10 cellular contexts compared by ENCODE assay signal in genomic region chr10:122468923-122469781, GRCh38. TPM values are rescaled to one million over a fixed set of nuclear protein-coding genes. Genes with fewer than 3 reads are reported as not detected.
DNase-seq lines count a peak whose midpoint lies in the region; ATAC-seq, FAIRE-seq and TF ChIP-seq lines count a peak whose summit lies in the region.
"Had no signal": no experiment of that assay in that cellular context is flagged by ENCODE, and none has a peak within 500 bp of the region (broad histone marks: within the 10 kb centered on the region; RNA-seq: fewer than 3 reads in every experiment).

No MANE protein-coding gene starts in this region.

- H3K36me3 ChIP-seq in kidney (ENCODE audit: control insufficient read depth in 1 of 2, insufficient read depth in 2 of 2, low read length in 2 of 2) (no peaks in the 10 kb centered on the region), upper lobe of right lung (no peaks in the 10 kb centered on the region), WERI-Rb-1 (no peaks in the 10 kb centered on the region)

- H3K9me3 ChIP-seq in kidney (ENCODE audit: control insufficient read depth in 1 of 2, low read length in 2 of 2) (no peaks in the 10 kb centered on the region), upper lobe of right lung (no peaks in the 10 kb centered on the region), WERI-Rb-1 (ENCODE audit: severe bottlenecking) (no peaks in the 10 kb centered on the region)

- H3K4me1 ChIP-seq in kidney (ENCODE audit: control insufficient read depth in 1 of 2, insufficient read depth in 1 of 2, low read depth in 1 of 2, low read length in 2 of 2), result no peaks in the 10 kb centered on the region
- H3K4me1 ChIP-seq in upper lobe of right lung, result peaks cover 16% of the 10 kb centered on the region

- no peaks in the 10 kb centered on the region for H3K27me3 ChIP-seq in upper lobe of right lung
- H3K27me3 ChIP-seq in WERI-Rb-1 (ENCODE audit: insufficient read depth, low read depth, severe bottlenecking), result no peaks in the 10 kb centered on the region

- DNase-seq in DMS 273 (lab: John Stamatoyannopoulos, UW; ENCODE audit: unreplicated experiment) (peak; percentile 26), DMS 273 treated with DMSO at 0.1 percent for 48 hours (lab: John Stamatoyannopoulos, UW) (no peak), astrocyte of the spinal cord (ENCODE audit: low read depth, low spot score) (peak; percentile 90), kidney (peak; percentile 62), upper lobe of right lung (no peak), GDM1 (lab: John Stamatoyannopoulos, UW) (no peak), NCI-H82 (lab: John Stamatoyannopoulos, UW) (no peak), WERI-Rb-1 (no peak)

- H3K4me3 ChIP-seq in astrocyte of the spinal cord (ENCODE audit: low read depth, low read length) (no peak overlapping the region), kidney (ENCODE audit: low read length in 2 of 2) (no peak overlapping the region), upper lobe of right lung (no peak overlapping the region), WERI-Rb-1 (ENCODE audit: low read depth, low read length) (no peak overlapping the region)

- in situ Hi-C loops in astrocyte of the spinal cord (cut with HindIII; ENCODE audit: low sequenced_read_pairs), result no loop called here

- intact Hi-C loops in kidney (cut with DNase I), result no loop called here
- intact Hi-C loops in upper lobe of right lung (cut with DNase I), result no loop called here

- TF ChIP-seq CTCF in astrocyte of the spinal cord (IDR thresholded peaks at IDR 0.05; ENCODE audit: low read depth, low read length) (no peak), kidney (IDR thresholded peaks at IDR 0.05; ENCODE audit: borderline replicate concordance, extremely low read depth, insufficient read depth) (no peak), upper lobe of right lung (IDR thresholded peaks at IDR 0.05) (no peak), WERI-Rb-1 (IDR thresholded peaks at IDR 0.05; ENCODE audit: low read depth, low read length) (no peak)

- H3K9ac ChIP-seq in kidney (ENCODE audit: low read length in 2 of 2), result no peak overlapping the region

- peak; percentile 59 for ATAC-seq in upper lobe of right lung

- H3K27ac ChIP-seq in kidney (ENCODE audit: low read depth in 2 of 2, low read length in 2 of 2) (no peak overlapping the region), upper lobe of right lung (peak overlapping the region; percentile 12), WERI-Rb-1 (no peak overlapping the region)
- H3K27ac ChIP-seq: 22Rv1 had no signal

- FAIRE-seq in kidney (lab: Jason Lieb, UNC), result no peak
- FAIRE-seq: TTC549 had no signal

RNA-seq across cellular contexts. Expression of gene HTRA1, which starts 7.8 kb away (rescaled TPM):
- 86.0 TPM for total RNA-seq in kidney
- 345 TPM for polyA plus RNA-seq in kidney (ENCODE audit: insufficient read depth, low read depth, low replicate concordance)
- total RNA-seq in upper lobe of right lung, result 83.8 TPM

RNA-seq across cellular contexts. Expression of gene ARMS2, which starts 14.7 kb away (rescaled TPM):
- not detected for total RNA-seq in kidney
- not detected for polyA plus RNA-seq in kidney (ENCODE audit: insufficient read depth, low read depth, low replicate concordance)
- not detected for total RNA-seq in upper lobe of right lung

Comparison
In these comparisons a context has a peak if more than half of its experiments do, and no peak if none do; other contexts are left out.
1. DNase-seq: peak in DMS 273 (single experiment), astrocyte of the spinal cord (single experiment) and kidney (single experiment); none in DMS 273 treated with DMSO at 0.1 percent for 48 hours (single experiment), upper lobe of right lung (single experiment), GDM1 (single experiment), NCI-H82 (single experiment) and WERI-Rb-1 (single experiment).